1 cellular context compared by ENCODE assay signal in genomic region chr12:52239767-52240166, GRCh38.
A peak's percentile ranks its signal among the peaks of the same experiment; 100 is the strongest.
TF ChIP-seq lines count a peak whose summit lies in the region.

No MANE protein-coding gene starts in this region.

TF ChIP-seq in A549, 52 proteins besides CTCF, POLR2A, EP300 and RAD21:
- 0 out of 2 replicates have a peak, but pooled peaks have one; percentile 52 for TF ChIP-seq PBX3 (IDR thresholded peaks at IDR 0.05)
- TF ChIP-seq SMC3 (IDR thresholded peaks at IDR 0.05): no peak
